In the genomic region with DNA sequence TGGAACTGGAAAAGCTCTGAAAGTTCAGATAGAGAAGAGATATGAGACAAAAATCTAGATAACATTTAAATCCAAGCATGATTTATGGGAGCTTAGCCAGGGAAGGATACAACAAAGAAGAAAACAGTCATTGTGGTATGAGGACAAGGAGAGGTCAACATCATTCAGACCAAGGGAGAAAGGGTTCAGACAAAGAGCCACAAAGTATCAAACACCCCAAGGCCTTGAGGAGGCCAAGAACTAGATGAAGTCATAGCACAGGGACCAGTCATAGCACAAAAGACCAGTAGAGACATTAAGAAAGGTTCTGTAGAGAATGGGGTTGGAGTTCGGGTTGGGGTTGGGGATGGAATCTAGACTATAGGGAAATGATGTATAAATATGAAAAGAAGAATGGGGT, we compare ENCODE assay signal across 20 cellular contexts.
DNase-seq lines count a peak whose midpoint lies in the region; ATAC-seq and TF ChIP-seq lines count a peak whose summit lies in the region.
"Had no signal": no experiment of that assay in that cellular context is flagged by ENCODE, and none has a peak within 500 bp of the region (broad histone marks: within the 10 kb centered on the region; RNA-seq: fewer than 3 reads in every experiment).

No MANE protein-coding gene starts in this region.

- intact Hi-C loops in testis (cut with DNase I; ENCODE audit: low total_unique reads): no loop called here

- no peak overlapping the region for H3K4me3 ChIP-seq in OCI-LY3 (ENCODE audit: low read length)
- no peak overlapping the region for H3K4me3 ChIP-seq in testis
- H3K4me3 ChIP-seq: BLaER1, HAP-1 had no signal

- H3K27me3 ChIP-seq in OCI-LY3 (ENCODE audit: low read depth, low read length) (no peaks in the 10 kb centered on the region), testis (no peaks in the 10 kb centered on the region)
- H3K27me3 ChIP-seq: BLaER1 had no signal

- 0 out of 2 replicates have a peak overlapping the region, but pooled peaks have one; percentile 62 for H3K4me2 ChIP-seq in OCI-LY3 (ENCODE audit: low read length)
- H3K4me2 ChIP-seq: BLaER1 had no signal

- no peak overlapping the region for H2AFZ ChIP-seq in OCI-LY3 (ENCODE audit: low read depth, low read length)

- H3K36me3 ChIP-seq in OCI-LY3 (replicated peaks; ENCODE audit: low read depth, low read length) (no peaks in the 10 kb centered on the region), testis (ENCODE audit: low read depth, missing control alignments) (no peaks in the 10 kb centered on the region)
- H3K36me3 ChIP-seq: BLaER1, HAP-1 had no signal

- H3K9me3 ChIP-seq in OCI-LY3 (ENCODE audit: insufficient read depth, low read length) (no peaks in the 10 kb centered on the region), testis (no peaks in the 10 kb centered on the region)
- H3K9me3 ChIP-seq: BLaER1, HAP-1 had no signal

- H3K4me1 ChIP-seq in OCI-LY3 (ENCODE audit: low read length) (peaks cover 15% of the 10 kb centered on the region), testis (no peaks in the 10 kb centered on the region)
- H3K4me1 ChIP-seq: BLaER1 had no signal

- WGBS in testis, 2 donors: 76 to 81% methylated on average over 1 of the region's 1 CpG

- no peak for TF ChIP-seq CTCF in OCI-LY3 (IDR thresholded peaks at IDR 0.05; ENCODE audit: low read depth, low read length)
- TF ChIP-seq CTCF in testis (IDR thresholded peaks at IDR 0.05): no peak
- no peak for TF ChIP-seq CTCF in omental fat pad (IDR thresholded peaks at IDR 0.05)

- ATAC-seq in HG02678 (IDR thresholded peaks at IDR 0.05; ENCODE audit: unreplicated experiment) (no peak), omental fat pad (ENCODE audit: low FRiP score) (no peak)
- ATAC-seq: CD8-positive, alpha-beta T cell had no signal

- TF ChIP-seq POLR2A in testis (IDR thresholded peaks at IDR 0.05): no peak

- no peaks in the 10 kb centered on the region for H3K79me2 ChIP-seq in OCI-LY3 (ENCODE audit: low read length)

- H3K27ac ChIP-seq in OCI-LY3 (ENCODE audit: low read length) (no peak overlapping the region), testis (peak overlapping the region in 1 of 2 donors; percentile 28)
- H3K27ac ChIP-seq: 22Rv1, BLaER1, C4-2B had no signal

- no peaks in the 10 kb centered on the region for H4K20me1 ChIP-seq in OCI-LY3 (ENCODE audit: insufficient read depth, low read length)
- H4K20me1 ChIP-seq: BLaER1 had no signal

- H3K9ac ChIP-seq in OCI-LY3 (ENCODE audit: low read length): no peak overlapping the region
- H3K9ac ChIP-seq: BLaER1 had no signal

- DNase-seq in COLO829 (ENCODE audit: low spot score) (peak; percentile 9), foreskin melanocyte (peak; percentile 53), testis (peak; percentile 58), germinal center (ENCODE audit: low spot score) (no peak), NCI-H2196 treated with DMSO at 0.1 percent for 48 hours (lab: John Stamatoyannopoulos, UW; ENCODE audit: unreplicated experiment) (no peak), omental fat pad (ENCODE audit: low spot score) (no peak)
- DNase-seq: Calu3; CD4-positive, CD25-positive, alpha-beta regulatory T cell; CD8-positive, alpha-beta T cell; DMS53; DMS79 treated with DMSO at 0.1 percent for 48 hours; GF-D8; GOT3; HFFc6 had no signal

Comparison
In these comparisons a context has a peak if more than half of its experiments do, and no peak if none do; other contexts are left out.
1. DNase-seq: peak in COLO829 (single experiment), foreskin melanocyte (single experiment) and testis (single experiment); none in germinal center (single experiment), NCI-H2196 treated with DMSO at 0.1 percent for 48 hours (single experiment) and omental fat pad (single experiment).